In the genomic region with DNA sequence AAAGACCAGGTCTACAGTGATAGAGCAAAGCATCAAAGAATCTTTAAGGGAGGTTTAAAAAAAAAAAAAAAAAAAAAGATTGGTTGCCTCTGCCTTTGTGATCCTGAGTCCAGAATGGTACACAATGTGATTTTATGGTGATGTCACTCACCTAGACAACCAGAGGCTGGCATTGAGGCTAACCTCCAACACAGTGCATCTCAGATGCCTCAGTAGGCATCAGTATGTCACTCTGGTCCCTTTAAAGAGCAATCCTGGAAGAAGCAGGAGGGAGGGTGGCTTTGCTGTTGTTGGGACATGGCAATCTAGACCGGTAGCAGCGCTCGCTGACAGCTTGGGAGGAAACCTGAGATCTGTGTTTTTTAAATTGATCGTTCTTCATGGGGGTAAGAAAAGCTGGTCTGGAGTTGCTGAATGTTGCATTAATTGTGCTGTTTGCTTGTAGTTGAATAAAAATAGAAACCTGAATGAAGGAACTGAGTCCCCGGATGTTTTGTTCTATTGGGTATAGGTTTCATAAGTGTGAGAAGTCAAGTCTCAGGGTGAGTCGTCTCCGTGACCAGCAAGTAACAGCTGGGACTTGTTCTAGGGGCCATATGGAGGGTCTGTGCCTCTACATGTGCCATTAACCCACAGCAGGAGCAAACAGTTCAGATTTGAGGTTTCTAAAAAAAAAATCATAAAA, we compare ENCODE assay signal across 15 cellular contexts. TPM values are rescaled to one million over a fixed set of nuclear protein-coding genes. Genes with fewer than 3 reads are reported as not detected.
DNase-seq lines count a peak whose midpoint lies in the region; ATAC-seq, FAIRE-seq and TF ChIP-seq lines count a peak whose summit lies in the region.
"Had no signal": no experiment of that assay in that cellular context is flagged by ENCODE, and none has a peak within 500 bp of the region (broad histone marks: within the 10 kb centered on the region; RNA-seq: fewer than 3 reads in every experiment).

No MANE protein-coding gene starts in this region.

- H3K4me1 Mint-ChIP-seq in endodermal cell: no peaks in the 10 kb centered on the region

- H3K4me3 Mint-ChIP-seq in endodermal cell: no peak overlapping the region

- H3K9ac ChIP-seq in endodermal cell (ENCODE audit: extremely low read depth, low read length, poor library complexity, severe bottlenecking): no peak overlapping the region

- ATAC-seq in HG03442 (IDR thresholded peaks at IDR 0.05; ENCODE audit: unreplicated experiment): peak; percentile 57

- peaks cover 62% of the 10 kb centered on the region for H3K36me3 ChIP-seq in endodermal cell (ENCODE audit: control insufficient read depth, insufficient read depth, low read length)
- H3K36me3 ChIP-seq: colonic mucosa had no signal

- peak overlapping the region; percentile 52 for H3K27ac Mint-ChIP-seq in endodermal cell

- peak; percentile 16 for DNase-seq in DMS 273 treated with DMSO at 0.1 percent for 48 hours (lab: John Stamatoyannopoulos, UW)
- no peak for DNase-seq in GM19239 (ENCODE audit: insufficient read length, low spot score)
- DNase-seq in endodermal cell: no peak
- DNase-seq in globus pallidus (ENCODE audit: low spot score): no peak
- no peak for DNase-seq in NCI-H1436 treated with DMSO at 0.1 percent for 48 hours (lab: John Stamatoyannopoulos, UW)
- no peak for DNase-seq in medulla oblongata (ENCODE audit: extremely low spot score)
- no peak for DNase-seq in NCI-H446 treated with DMSO at 0.1 percent for 48 hours (lab: John Stamatoyannopoulos, UW)
- DNase-seq: activated gamma-delta T cell treated with Interleukin-2 at 50 U/mL for 16 hours, colonic mucosa, COR-L47, GOT3 had no signal

- peak; percentile 28 for FAIRE-seq in GM19239 (lab: Jason Lieb, UNC)
- FAIRE-seq: RCC 7860 had no signal

- no peaks in the 10 kb centered on the region for H3K9me3 ChIP-seq in endodermal cell (ENCODE audit: control insufficient read depth, low read length)
- H3K9me3 ChIP-seq: colonic mucosa, prostate gland had no signal

- H3K27me3 Mint-ChIP-seq in endodermal cell (ENCODE audit: insufficient read depth): no peaks in the 10 kb centered on the region

- H3K9me3 Mint-ChIP-seq in endodermal cell: no peaks in the 10 kb centered on the region

- WGBS in endodermal cell (ENCODE audit: insufficient coverage in 1 of 2, insufficient read length in 1 of 2), 2 experiments: 89 to 96% methylated on average over 7 of the region's 7 CpGs

- TF ChIP-seq CTCF in endodermal cell (conservative IDR thresholded peaks at IDR 0.05): no peak

- no peaks in the 10 kb centered on the region for H3K27me3 ChIP-seq in endodermal cell (ENCODE audit: control insufficient read depth, insufficient read depth, low read length, poor library complexity, severe bottlenecking)
- H3K27me3 ChIP-seq: colonic mucosa had no signal

- peaks cover 54% of the 10 kb centered on the region for H3K36me3 Mint-ChIP-seq in endodermal cell (ENCODE audit: low read depth)

- H3K4me1 ChIP-seq in endodermal cell (ENCODE audit: control insufficient read depth, insufficient read depth, low read length): no peaks in the 10 kb centered on the region
- H3K4me1 ChIP-seq: colonic mucosa, prostate gland had no signal

- no peak overlapping the region for H3K4me3 ChIP-seq in endodermal cell (ENCODE audit: low read length)
- H3K4me3 ChIP-seq: colonic mucosa, prostate gland had no signal

- H3K27ac ChIP-seq in endodermal cell (ENCODE audit: low read depth, low read length): no peak overlapping the region
- H3K27ac ChIP-seq: colonic mucosa, HL-60, prostate gland had no signal

RNA-seq across cellular contexts. Expression of gene PEBP1, which starts 9.3 kb away (rescaled TPM):
- total RNA-seq in endodermal cell: 100 to 1,000 TPM; 153 to 158 TPM
- polyA plus RNA-seq in endodermal cell (2013, experiment 1 of 2): 232 TPM
- 201 TPM for polyA plus RNA-seq in endodermal cell (2013, experiment 2 of 2)

RNA-seq across cellular contexts. Expression of gene VSIG10, which starts 41.4 kb away (rescaled TPM):
- total RNA-seq in endodermal cell: 10 to 100 TPM; 35.4 to 43.8 TPM
- polyA plus RNA-seq in endodermal cell (2013, experiment 1 of 2): 19.1 TPM
- polyA plus RNA-seq in endodermal cell (2013, experiment 2 of 2): 18.8 TPM
